ENCODE assay signal across 1 cellular context in the genomic region with DNA sequence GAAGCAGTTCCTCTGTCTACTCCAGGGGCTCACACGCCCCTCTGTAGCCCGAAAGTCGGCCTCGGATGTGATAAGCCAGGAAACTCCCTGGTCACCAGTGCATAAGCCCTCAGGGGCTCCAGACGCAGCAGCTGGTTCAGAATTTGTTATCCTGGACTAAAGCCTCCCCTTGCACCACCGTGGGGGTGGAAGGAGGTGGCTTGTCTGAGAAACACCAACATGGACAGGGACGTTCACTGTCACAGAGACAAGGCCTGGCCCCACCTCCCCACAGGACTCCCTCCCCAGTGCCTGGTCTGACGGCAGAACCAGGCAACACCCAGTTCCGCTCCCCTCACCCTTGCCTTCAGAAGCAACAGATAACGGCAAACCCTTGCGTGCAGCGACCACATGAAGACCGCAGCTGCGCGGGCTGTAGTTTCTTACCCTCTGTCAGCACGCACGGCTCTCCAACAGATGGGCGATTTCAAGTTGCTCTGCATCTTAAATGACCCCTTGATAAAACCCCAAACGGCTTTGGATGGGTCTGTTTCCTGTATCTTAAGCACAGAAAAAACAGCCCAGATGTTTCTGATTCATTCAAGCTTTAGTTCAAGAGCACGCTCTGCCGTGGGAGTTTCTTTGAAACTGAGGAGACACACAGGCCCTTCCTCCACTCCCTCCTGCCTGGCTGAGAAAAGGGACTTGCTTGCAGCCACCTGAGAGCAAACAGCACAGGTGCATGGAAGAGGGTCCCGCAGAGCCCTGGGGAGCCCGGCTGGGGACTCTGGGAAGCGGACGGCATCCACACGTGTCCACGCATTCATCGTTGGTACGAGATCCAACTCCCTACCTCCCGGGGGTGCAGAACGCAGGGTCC.
TF ChIP-seq lines count a peak whose summit lies in the region.

No MANE protein-coding gene starts in this region.

TF ChIP-seq in K562, 482 proteins besides CTCF, POLR2A, EP300 and RAD21 (continued from another document and continues in another):
- TF ChIP-seq ZBTB1 (CRISPR knock-in tag; IDR thresholded peaks at IDR 0.05; ENCODE audit: borderline replicate concordance, low read depth) (peak; percentile 97), PRPF4 (IDR thresholded peaks at IDR 0.05; ENCODE audit: insufficient read depth, low read depth, low read length, poor library complexity, severe bottlenecking) (no peak), ELF1 (tag; IDR thresholded peaks at IDR 0.05) (no peak), MEF2A (IDR thresholded peaks at IDR 0.05; ENCODE audit: control insufficient read depth, low read depth, low read length) (no peak), CCAR2 (IDR thresholded peaks at IDR 0.05; ENCODE audit: low read depth, low read length) (no peak), POU5F1 (IDR thresholded peaks at IDR 0.05; ENCODE audit: borderline replicate concordance, low read depth, low read length, partially characterized antibody) (no peak), PTBP1 (IDR thresholded peaks at IDR 0.05; ENCODE audit: low read depth, low read length) (no peak), ELF4 (CRISPR knock-in tag; IDR thresholded peaks at IDR 0.05) (no peak), CREM (IDR thresholded peaks at IDR 0.05; ENCODE audit: low read depth) (peak; percentile 66), CBX5 (IDR thresholded peaks at IDR 0.05; ENCODE audit: borderline replicate concordance, low read depth) (no peak), TBL1XR1 (IDR thresholded peaks at IDR 0.05; ENCODE audit: low read length in 2 of 2) (no peak), PHF8 (IDR thresholded peaks at IDR 0.05; ENCODE audit: borderline replicate concordance, low read length) (no peak), EP400 (IDR thresholded peaks at IDR 0.05) (no peak), ETS1 (conservative IDR thresholded peaks at IDR 0.05; ENCODE audit: control insufficient read depth, low read depth, low read length) (no peak; the same call in 1 of the 2 replicates), CEBPG (CRISPR knock-in tag; IDR thresholded peaks at IDR 0.05) (peak; percentile 50), CEBPG (tag; conservative IDR thresholded peaks at IDR 0.05 in 1 of 2, IDR thresholded peaks at IDR 0.05 in 1 of 2) (peak in 1 of 2 experiments; percentile 37; a peak in 1 of 4 replicates), POLR3A (IDR thresholded peaks at IDR 0.05; ENCODE audit: borderline replicate concordance, extremely low read depth, insufficient read depth, insufficient read length) (no peak), GATA2 (CRISPR knock-in tag; IDR thresholded peaks at IDR 0.05) (peak; percentile 62), ZNF140 (CRISPR knock-in tag; IDR thresholded peaks at IDR 0.05) (no peak), TAL1 (IDR thresholded peaks at IDR 0.05) (no peak; the same call in 1 of the 2 replicates), ZNF445 (CRISPR knock-in tag; IDR thresholded peaks at IDR 0.05; ENCODE audit: low read depth) (no peak), PTTG1 (tag; IDR thresholded peaks at IDR 0.05; ENCODE audit: low read depth) (no peak), MCM2 (IDR thresholded peaks at IDR 0.05; ENCODE audit: low read depth) (no peak), THRB (CRISPR knock-in tag; conservative IDR thresholded peaks at IDR 0.05) (no peak), RBM39 (optimal IDR thresholded peaks at IDR 0.05; ENCODE audit: low read depth, low read length) (no peak), PHTF2 (CRISPR knock-in tag; IDR thresholded peaks at IDR 0.05) (no peak), ZNF184 (CRISPR knock-in tag; IDR thresholded peaks at IDR 0.05) (no peak), ZNF263 (CRISPR knock-in tag; IDR thresholded peaks at IDR 0.05; ENCODE audit: borderline replicate concordance) (no peak), CHD4 (IDR thresholded peaks at IDR 0.05; ENCODE audit: insufficient read depth, insufficient replicate concordance, low read depth, low read length, poor library complexity, severe bottlenecking) (no peak), FUS (optimal IDR thresholded peaks at IDR 0.05; ENCODE audit: low read depth, low read length) (no peak), SIN3A (IDR thresholded peaks at IDR 0.05; ENCODE audit: borderline replicate concordance in 2 of 2, control insufficient read depth in 1 of 2, low read depth in 2 of 2, low read length in 2 of 2) (no peak), TCFL5 (CRISPR knock-in tag; conservative IDR thresholded peaks at IDR 0.05) (no peak; the same call in 1 of the 2 replicates), ZFP30 (CRISPR knock-in tag; IDR thresholded peaks at IDR 0.05; ENCODE audit: borderline replicate concordance) (no peak), CHD1 (IDR thresholded peaks at IDR 0.05; ENCODE audit: low read length) (no peak), CBFA2T2 (conservative IDR thresholded peaks at IDR 0.05) (peak; percentile 50; the same call in 1 of the 2 replicates), ELK1 (CRISPR knock-in tag; IDR thresholded peaks at IDR 0.05) (no peak), ZNF41 (CRISPR knock-in tag; conservative IDR thresholded peaks at IDR 0.05) (no peak), LARP7 (IDR thresholded peaks at IDR 0.05) (no peak), ZBED1 (IDR thresholded peaks at IDR 0.05) (no peak), BRF2 (IDR thresholded peaks at IDR 0.05; ENCODE audit: borderline replicate concordance, insufficient read depth, insufficient read length) (no peak), ZNF561 (CRISPR knock-in tag; conservative IDR thresholded peaks at IDR 0.05) (no peak), HDAC3 (IDR thresholded peaks at IDR 0.05; ENCODE audit: borderline replicate concordance, partially characterized antibody) (no peak), CC2D1A (IDR thresholded peaks at IDR 0.05) (no peak), USF2 (CRISPR knock-in tag; IDR thresholded peaks at IDR 0.05) (no peak)
- TF ChIP-seq, protein P1, sequence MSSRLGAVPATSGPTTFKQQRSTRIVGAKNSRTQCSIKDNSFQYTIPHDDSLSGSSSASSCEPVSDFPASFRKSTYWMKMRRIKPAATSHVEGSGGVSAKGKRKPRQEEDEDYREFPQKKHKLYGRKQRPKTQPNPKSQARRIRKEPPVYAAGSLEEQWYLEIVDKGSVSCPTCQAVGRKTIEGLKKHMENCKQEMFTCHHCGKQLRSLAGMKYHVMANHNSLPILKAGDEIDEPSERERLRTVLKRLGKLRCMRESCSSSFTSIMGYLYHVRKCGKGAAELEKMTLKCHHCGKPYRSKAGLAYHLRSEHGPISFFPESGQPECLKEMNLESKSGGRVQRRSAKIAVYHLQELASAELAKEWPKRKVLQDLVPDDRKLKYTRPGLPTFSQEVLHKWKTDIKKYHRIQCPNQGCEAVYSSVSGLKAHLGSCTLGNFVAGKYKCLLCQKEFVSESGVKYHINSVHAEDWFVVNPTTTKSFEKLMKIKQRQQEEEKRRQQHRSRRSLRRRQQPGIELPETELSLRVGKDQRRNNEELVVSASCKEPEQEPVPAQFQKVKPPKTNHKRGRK (tag; IDR thresholded peaks at IDR 0.05): no peak
- TF ChIP-seq, protein P2, sequence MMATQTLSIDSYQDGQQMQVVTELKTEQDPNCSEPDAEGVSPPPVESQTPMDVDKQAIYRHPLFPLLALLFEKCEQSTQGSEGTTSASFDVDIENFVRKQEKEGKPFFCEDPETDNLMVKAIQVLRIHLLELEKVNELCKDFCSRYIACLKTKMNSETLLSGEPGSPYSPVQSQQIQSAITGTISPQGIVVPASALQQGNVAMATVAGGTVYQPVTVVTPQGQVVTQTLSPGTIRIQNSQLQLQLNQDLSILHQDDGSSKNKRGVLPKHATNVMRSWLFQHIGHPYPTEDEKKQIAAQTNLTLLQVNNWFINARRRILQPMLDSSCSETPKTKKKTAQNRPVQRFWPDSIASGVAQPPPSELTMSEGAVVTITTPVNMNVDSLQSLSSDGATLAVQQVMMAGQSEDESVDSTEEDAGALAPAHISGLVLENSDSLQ (IDR thresholded peaks at IDR 0.05): peak; percentile 63
- TF ChIP-seq, protein P3, sequence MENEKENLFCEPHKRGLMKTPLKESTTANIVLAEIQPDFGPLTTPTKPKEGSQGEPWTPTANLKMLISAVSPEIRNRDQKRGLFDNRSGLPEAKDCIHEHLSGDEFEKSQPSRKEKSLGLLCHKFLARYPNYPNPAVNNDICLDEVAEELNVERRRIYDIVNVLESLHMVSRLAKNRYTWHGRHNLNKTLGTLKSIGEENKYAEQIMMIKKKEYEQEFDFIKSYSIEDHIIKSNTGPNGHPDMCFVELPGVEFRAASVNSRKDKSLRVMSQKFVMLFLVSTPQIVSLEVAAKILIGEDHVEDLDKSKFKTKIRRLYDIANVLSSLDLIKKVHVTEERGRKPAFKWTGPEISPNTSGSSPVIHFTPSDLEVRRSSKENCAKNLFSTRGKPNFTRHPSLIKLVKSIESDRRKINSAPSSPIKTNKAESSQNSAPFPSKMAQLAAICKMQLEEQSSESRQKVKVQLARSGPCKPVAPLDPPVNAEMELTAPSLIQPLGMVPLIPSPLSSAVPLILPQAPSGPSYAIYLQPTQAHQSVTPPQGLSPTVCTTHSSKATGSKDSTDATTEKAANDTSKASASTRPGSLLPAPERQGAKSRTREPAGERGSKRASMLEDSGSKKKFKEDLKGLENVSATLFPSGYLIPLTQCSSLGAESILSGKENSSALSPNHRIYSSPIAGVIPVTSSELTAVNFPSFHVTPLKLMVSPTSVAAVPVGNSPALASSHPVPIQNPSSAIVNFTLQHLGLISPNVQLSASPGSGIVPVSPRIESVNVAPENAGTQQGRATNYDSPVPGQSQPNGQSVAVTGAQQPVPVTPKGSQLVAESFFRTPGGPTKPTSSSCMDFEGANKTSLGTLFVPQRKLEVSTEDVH (IDR thresholded peaks at IDR 0.05; ENCODE audit: low read depth, partially characterized antibody): no peak
- TF ChIP-seq, protein P4, sequence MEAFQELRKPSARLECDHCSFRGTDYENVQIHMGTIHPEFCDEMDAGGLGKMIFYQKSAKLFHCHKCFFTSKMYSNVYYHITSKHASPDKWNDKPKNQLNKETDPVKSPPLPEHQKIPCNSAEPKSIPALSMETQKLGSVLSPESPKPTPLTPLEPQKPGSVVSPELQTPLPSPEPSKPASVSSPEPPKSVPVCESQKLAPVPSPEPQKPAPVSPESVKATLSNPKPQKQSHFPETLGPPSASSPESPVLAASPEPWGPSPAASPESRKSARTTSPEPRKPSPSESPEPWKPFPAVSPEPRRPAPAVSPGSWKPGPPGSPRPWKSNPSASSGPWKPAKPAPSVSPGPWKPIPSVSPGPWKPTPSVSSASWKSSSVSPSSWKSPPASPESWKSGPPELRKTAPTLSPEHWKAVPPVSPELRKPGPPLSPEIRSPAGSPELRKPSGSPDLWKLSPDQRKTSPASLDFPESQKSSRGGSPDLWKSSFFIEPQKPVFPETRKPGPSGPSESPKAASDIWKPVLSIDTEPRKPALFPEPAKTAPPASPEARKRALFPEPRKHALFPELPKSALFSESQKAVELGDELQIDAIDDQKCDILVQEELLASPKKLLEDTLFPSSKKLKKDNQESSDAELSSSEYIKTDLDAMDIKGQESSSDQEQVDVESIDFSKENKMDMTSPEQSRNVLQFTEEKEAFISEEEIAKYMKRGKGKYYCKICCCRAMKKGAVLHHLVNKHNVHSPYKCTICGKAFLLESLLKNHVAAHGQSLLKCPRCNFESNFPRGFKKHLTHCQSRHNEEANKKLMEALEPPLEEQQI (IDR thresholded peaks at IDR 0.05): no peak
- TF ChIP-seq, protein P5, sequence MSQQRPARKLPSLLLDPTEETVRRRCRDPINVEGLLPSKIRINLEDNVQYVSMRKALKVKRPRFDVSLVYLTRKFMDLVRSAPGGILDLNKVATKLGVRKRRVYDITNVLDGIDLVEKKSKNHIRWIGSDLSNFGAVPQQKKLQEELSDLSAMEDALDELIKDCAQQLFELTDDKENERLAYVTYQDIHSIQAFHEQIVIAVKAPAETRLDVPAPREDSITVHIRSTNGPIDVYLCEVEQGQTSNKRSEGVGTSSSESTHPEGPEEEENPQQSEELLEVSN (IDR thresholded peaks at IDR 0.05; ENCODE audit: borderline replicate concordance in 1 of 2, extremely low read depth in 1 of 2, insufficient read depth in 1 of 2, insufficient read length in 1 of 2, low read depth in 1 of 2, low read length in 1 of 2, poor library complexity in 1 of 2, severe bottlenecking in 1 of 2): no peak
